ENCODE assay signal across 19 cellular contexts in genomic region chr14:73651005-73651404, GRCh38. TPM values are rescaled to one million over a fixed set of nuclear protein-coding genes. Genes with fewer than 3 reads are reported as not detected.
DNase-seq lines count a peak whose midpoint lies in the region; ATAC-seq and TF ChIP-seq lines count a peak whose summit lies in the region.
"Had no signal": no experiment of that assay in that cellular context is flagged by ENCODE, and none has a peak within 500 bp of the region (broad histone marks: within the 10 kb centered on the region; RNA-seq: fewer than 3 reads in every experiment).

No MANE protein-coding gene starts in this region.

- no peaks in the 10 kb centered on the region for H3K9me3 ChIP-seq in HEK293 (ENCODE audit: control insufficient read depth, insufficient read depth, low read depth, low read length)
- H3K9me3 ChIP-seq: Caco-2 had no signal

- H3K27ac ChIP-seq in HEK293 (ENCODE audit: extremely low read depth, low read depth, low read length), result no peak overlapping the region
- H3K27ac ChIP-seq: BLaER1 treated with 17β-estradiol and CSF1 and Interleukin-3, amounts not matched to agents 10 nM and 100 nM; C4-2B had no signal

- no peak for ATAC-seq in WTC11
- ATAC-seq in stimulated activated naive B cell treated with anti-CD40 and anti-IgM and Interleukin-4, amounts not matched to agents 10 μg/mL and 1 μg/mL and 100 μg/mL, for 72 hours (replicated peaks), result no peak
- no peak for ATAC-seq in HG02623 (IDR thresholded peaks at IDR 0.05; ENCODE audit: unreplicated experiment)
- ATAC-seq: CD8-positive, alpha-beta T cell had no signal

- H3K4me1 Mint-ChIP-seq in WTC11 (no peaks in the 10 kb centered on the region), neural crest cell (peaks cover under 1% of the 10 kb centered on the region)
- peaks cover 0 to 3% of the 10 kb centered on the region in 2 donors for H3K4me1 Mint-ChIP-seq in stimulated activated naive B cell treated with anti-CD40 and anti-IgM and Interleukin-4, amounts not matched to agents 10 μg/mL and 1 μg/mL and 100 μg/mL, for 72 hours

- TF ChIP-seq CTCF in HEK293 (tag by site-specific recombination; IDR thresholded peaks at IDR 0.05) (no peak), WTC11 (IDR thresholded peaks at IDR 0.05) (no peak), neural crest cell (conservative IDR thresholded peaks at IDR 0.05) (no peak)

- CTCF ChIA-PET in HEK293 (lab: Yijun Ruan, JAX) (no interaction called here), WTC11 (lab: Charles Lee) (interaction anchor here (1.2 kb wide), 1 partner anchor 12 kb away, joined by 3 read pairs; no protein-coding TSS in a partner anchor)

- H3K27ac Mint-ChIP-seq in WTC11 (no peak overlapping the region), neural crest cell (ENCODE audit: unreplicated experiment) (peak overlapping the region; percentile 43)
- H3K27ac Mint-ChIP-seq in stimulated activated naive B cell treated with anti-CD40 and anti-IgM and Interleukin-4, amounts not matched to agents 10 μg/mL and 1 μg/mL and 100 μg/mL, for 72 hours, result no peak overlapping the region
- H3K27ac Mint-ChIP-seq: B cell; CD4-positive, alpha-beta T cell; CD8-positive, alpha-beta T cell had no signal

- POLR2A ChIA-PET in HEK293 (lab: Yijun Ruan, JAX) (interaction anchor here (0.6 kb wide), 1 partner anchor 22 kb away, joined by 3 read pairs; no protein-coding TSS in a partner anchor), WTC11 (lab: Charles Lee) (no interaction called here)

- H3K36me3 Mint-ChIP-seq in WTC11 (peaks cover 14% of the 10 kb centered on the region), neural crest cell (ENCODE audit: low read depth) (peaks cover 11% of the 10 kb centered on the region)
- H3K36me3 Mint-ChIP-seq in stimulated activated naive B cell treated with anti-CD40 and anti-IgM and Interleukin-4, amounts not matched to agents 10 μg/mL and 1 μg/mL and 100 μg/mL, for 72 hours, result peaks cover 10 to 24% of the 10 kb centered on the region in 2 donors

- no peak overlapping the region for H3K4me3 ChIP-seq in HEK293 (ENCODE audit: low read depth, low read length)
- H3K4me3 ChIP-seq: BLaER1 treated with 17β-estradiol and CSF1 and Interleukin-3, amounts not matched to agents 10 nM and 100 nM had no signal

- DNase-seq in WTC11 (ENCODE audit: low spot score) (no peak), neural crest cell (ENCODE audit: low read depth, low spot score) (no peak), KG1 (lab: John Stamatoyannopoulos, UW) (no peak)
- DNase-seq in stimulated activated naive B cell treated with anti-CD40 and anti-IgM and Interleukin-4, amounts not matched to agents 10 μg/mL and 1 μg/mL and 100 μg/mL, for 72 hours, result no peak
- DNase-seq: 8988T; ACHN; AML-193; Caco-2; Calu3; CD4-positive, alpha-beta T cell; CD8-positive, alpha-beta T cell; DMS79 treated with DMSO at 0.1 percent for 48 hours; GF-D8 had no signal

- H3K27me3 Mint-ChIP-seq in WTC11 (ENCODE audit: low read depth) (no peaks in the 10 kb centered on the region), neural crest cell (ENCODE audit: low read depth) (no peaks in the 10 kb centered on the region)
- H3K27me3 Mint-ChIP-seq in stimulated activated naive B cell treated with anti-CD40 and anti-IgM and Interleukin-4, amounts not matched to agents 10 μg/mL and 1 μg/mL and 100 μg/mL, for 72 hours, result no peaks in the 10 kb centered on the region
- H3K27me3 Mint-ChIP-seq: B cell; CD4-positive, alpha-beta T cell had no signal

- H3K4me3 Mint-ChIP-seq in WTC11 (no peak overlapping the region), neural crest cell (no peak overlapping the region)
- H3K4me3 Mint-ChIP-seq in stimulated activated naive B cell treated with anti-CD40 and anti-IgM and Interleukin-4, amounts not matched to agents 10 μg/mL and 1 μg/mL and 100 μg/mL, for 72 hours, result no peak overlapping the region
- H3K4me3 Mint-ChIP-seq: B cell; CD4-positive, alpha-beta T cell; CD8-positive, alpha-beta T cell had no signal

- H3K9me3 Mint-ChIP-seq in WTC11 (peaks cover 7% of the 10 kb centered on the region), neural crest cell (no peaks in the 10 kb centered on the region)
- H3K9me3 Mint-ChIP-seq in stimulated activated naive B cell treated with anti-CD40 and anti-IgM and Interleukin-4, amounts not matched to agents 10 μg/mL and 1 μg/mL and 100 μg/mL, for 72 hours, result no peaks in the 10 kb centered on the region
- H3K9me3 Mint-ChIP-seq: CD4-positive, alpha-beta T cell; CD8-positive, alpha-beta T cell had no signal

- no peaks in the 10 kb centered on the region for H3K4me1 ChIP-seq in HEK293 (ENCODE audit: control insufficient read depth, insufficient read depth, low read length)
- H3K4me1 ChIP-seq: Caco-2 had no signal

- H3K36me3 ChIP-seq in HEK293 (ENCODE audit: control insufficient read depth in 2 of 2, insufficient read depth in 1 of 2, low read length in 2 of 2), result peaks cover 7 to 10% of the 10 kb centered on the region in 2 experiments; a peak in 2 of 3 replicates

TF ChIP-seq in HEK293, 187 proteins besides CTCF, POLR2A, EP300 and RAD21:
- TF ChIP-seq ZNF521 (tag by site-specific recombination; IDR thresholded peaks at IDR 0.05), result no peak
- TF ChIP-seq ZBTB8A (tag by site-specific recombination; IDR thresholded peaks at IDR 0.05), result no peak
- TF ChIP-seq ZNF121 (tag by site-specific recombination; IDR thresholded peaks at IDR 0.05), result peak; percentile 75; the same call in 1 of the 2 replicates

TF ChIP-seq in WTC11, 78 proteins besides CTCF, POLR2A, EP300 and RAD21:
- no peak for TF ChIP-seq ELF4 (CRISPR knock-in tag; IDR thresholded peaks at IDR 0.05; ENCODE audit: low read depth)
- no peak for TF ChIP-seq KAT7 (CRISPR knock-in tag; IDR thresholded peaks at IDR 0.05; ENCODE audit: borderline replicate concordance)
- TF ChIP-seq ZNF121 (CRISPR knock-in tag; IDR thresholded peaks at IDR 0.05), result 0 out of 2 replicates have a peak, but pooled peaks have one; percentile 42
- no peak for TF ChIP-seq ZNF425 (CRISPR knock-in tag; conservative IDR thresholded peaks at IDR 0.05)
- TF ChIP-seq CREB1 (CRISPR knock-in tag; IDR thresholded peaks at IDR 0.05), result no peak
- TF ChIP-seq OVOL2 (CRISPR knock-in tag; IDR thresholded peaks at IDR 0.05; ENCODE audit: borderline replicate concordance), result no peak

RNA-seq across cellular contexts. Expression of gene DNAL1, which starts 6.2 kb away (rescaled TPM):
- total RNA-seq in WTC11 (2021) (14.3 to 15.6 TPM (median 15.6 TPM) in 3 replicates), neural crest cell (18.1 and 20.1 TPM in 2 replicates)

RNA-seq across cellular contexts. Expression of gene ACOT6, which starts 38.7 kb away (rescaled TPM):
- total RNA-seq in WTC11 (2021), result 0.13 to 0.37 TPM in 2 of 3 replicates, not detected in the other
- not detected in 2 replicates for total RNA-seq in neural crest cell
- total RNA-seq: A673; B cell; Caco-2; Calu3; CD4-positive, alpha-beta T cell; CD8-positive, alpha-beta T cell had no signal

RNA-seq across cellular contexts. Expression of gene ACOT4, which starts 59.3 kb away (rescaled TPM):
- total RNA-seq in WTC11 (2021) (1.3 to 1.6 TPM (median 1.5 TPM) in 3 replicates), neural crest cell (0.98 TPM in 2 replicates)

Comparison
In these comparisons a context has a peak if more than half of its experiments do, and no peak if none do; other contexts are left out.
1. Of the 8 proteins assayed by ChIP-seq in both HEK293 and WTC11: peak only in HEK293: none; only in WTC11: none; in both: ZNF121; in neither: 7.